16 cellular contexts compared by ENCODE assay signal in genomic region chr10:132654121-132654571, GRCh38.
"Had no signal": no experiment of that assay in that cellular context is flagged by ENCODE, and none has a peak within 500 bp of the region (broad histone marks: within the 10 kb centered on the region; RNA-seq: fewer than 3 reads in every experiment).

No MANE protein-coding gene starts in this region.

- H3K27me3 ChIP-seq: brain microvascular endothelial cell, esophagus muscularis mucosa, gastroesophageal sphincter, heart right ventricle, neutrophil, transverse colon, vagina had no signal

- DNase-seq: amniotic stem cell, cortex of kidney had no signal

- H3K27ac Mint-ChIP-seq: activated CD4-positive, alpha-beta memory T cell treated with anti-CD3 and anti-CD28 coated beads for 36 hours; activated naive CD8-positive, alpha-beta T cell treated with anti-CD3 and anti-CD28 coated beads for 36 hours; activated T-helper 17 cell treated with anti-CD3 and anti-CD28 coated beads, Interleukin-2, amount 50 U/mL, for 72 hours; immature natural killer cell; T-helper 2 cell treated with Interferon-gamma antibody and Interleukin-4, amounts not matched to agents 5 μg/mL and 100 μg/mL, for 36 hours; WTC11 had no signal

- H3K36me3 Mint-ChIP-seq: activated naive CD8-positive, alpha-beta T cell treated with anti-CD3 and anti-CD28 coated beads for 36 hours; WTC11 had no signal

- H3K4me1 Mint-ChIP-seq: WTC11 had no signal

- H3K9me3 Mint-ChIP-seq: activated CD4-positive, alpha-beta memory T cell treated with anti-CD3 and anti-CD28 coated beads for 36 hours; activated naive CD8-positive, alpha-beta T cell treated with anti-CD3 and anti-CD28 coated beads for 36 hours; activated T-helper 17 cell treated with anti-CD3 and anti-CD28 coated beads, Interleukin-2, amount 50 U/mL, for 72 hours; immature natural killer cell; naive thymus-derived CD4-positive, alpha-beta T cell; T-helper 2 cell treated with Interferon-gamma antibody and Interleukin-4, amounts not matched to agents 5 μg/mL and 100 μg/mL, for 36 hours; WTC11 had no signal

- H3K27ac ChIP-seq: brain microvascular endothelial cell, heart right ventricle, neutrophil, transverse colon, vagina had no signal

- H3K27me3 Mint-ChIP-seq: activated CD4-positive, alpha-beta memory T cell treated with anti-CD3 and anti-CD28 coated beads for 36 hours; activated naive CD8-positive, alpha-beta T cell treated with anti-CD3 and anti-CD28 coated beads for 36 hours; activated T-helper 17 cell treated with anti-CD3 and anti-CD28 coated beads, Interleukin-2, amount 50 U/mL, for 72 hours; naive thymus-derived CD4-positive, alpha-beta T cell had no signal

- H3K4me3 Mint-ChIP-seq: activated CD4-positive, alpha-beta memory T cell treated with anti-CD3 and anti-CD28 coated beads for 36 hours; activated naive CD8-positive, alpha-beta T cell treated with anti-CD3 and anti-CD28 coated beads for 36 hours; activated T-helper 17 cell treated with anti-CD3 and anti-CD28 coated beads, Interleukin-2, amount 50 U/mL, for 72 hours; immature natural killer cell; T-helper 2 cell treated with Interferon-gamma antibody and Interleukin-4, amounts not matched to agents 5 μg/mL and 100 μg/mL, for 36 hours; WTC11 had no signal
